Comparison of ENCODE assay signal across 10 cellular contexts in the genomic region with DNA sequence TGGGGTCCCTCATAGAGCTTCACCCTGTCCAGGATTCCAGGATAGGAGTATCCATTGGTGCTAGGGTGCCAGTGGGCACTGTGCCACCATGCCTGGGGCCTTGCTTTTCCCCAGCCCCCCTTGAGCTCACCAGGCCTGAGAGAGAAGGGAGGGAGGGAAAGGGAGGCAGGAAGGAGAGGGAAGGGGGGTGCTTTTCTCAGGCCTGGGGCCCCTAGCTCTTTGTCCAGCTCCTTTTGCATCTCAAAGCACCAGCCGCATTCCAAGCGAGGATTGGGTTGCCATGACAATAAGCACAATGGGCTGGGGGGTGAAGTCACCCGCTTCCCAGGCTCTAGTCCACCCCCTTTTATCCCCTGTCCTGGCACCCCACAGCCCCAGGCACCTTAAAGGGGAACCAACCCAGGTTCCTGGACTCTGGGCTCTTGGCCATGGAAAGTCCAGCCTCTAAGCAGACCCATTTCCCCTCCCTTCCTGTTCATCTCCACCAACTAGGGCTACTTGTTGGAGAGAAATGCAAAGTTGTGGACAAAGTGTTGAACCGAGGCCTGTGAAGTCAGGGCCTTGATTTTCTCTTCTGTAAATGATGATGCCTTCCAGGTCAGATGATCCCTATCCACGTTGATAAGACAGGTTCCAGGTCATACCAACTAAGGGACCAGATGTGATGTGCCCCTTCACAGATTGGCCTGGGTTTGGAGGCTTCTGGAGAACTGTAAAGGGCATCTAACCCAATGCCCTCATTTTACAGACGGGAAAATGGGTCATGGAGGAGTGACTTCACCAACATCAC. TPM values are rescaled to one million over a fixed set of nuclear protein-coding genes. Genes with fewer than 3 reads are reported as not detected.
DNase-seq lines count a peak whose midpoint lies in the region; FAIRE-seq and TF ChIP-seq lines count a peak whose summit lies in the region.
"Had no signal": no experiment of that assay in that cellular context is flagged by ENCODE, and none has a peak within 500 bp of the region (broad histone marks: within the 10 kb centered on the region; RNA-seq: fewer than 3 reads in every experiment).

No MANE protein-coding gene starts in this region.

- H4K8ac ChIP-seq in H9 (replicated peaks; ENCODE audit: insufficient read length, low read depth, low read length): no peak overlapping the region

- peak overlapping the region; percentile 51 for H3K4ac ChIP-seq in H9 (ENCODE audit: low read depth, low read length)

- H3K36me3 ChIP-seq in ACC112 (ENCODE audit: insufficient read depth, low read length) (peaks cover 16% of the 10 kb centered on the region; the same call in 1 of the 2 replicates), muscle layer of duodenum (ENCODE audit: control insufficient read depth in 1 of 2, insufficient read depth in 2 of 2, low read length in 2 of 2) (peaks cover 14 to 44% of the 10 kb centered on the region in 2 donors), prostate gland (no peaks in the 10 kb centered on the region)
- H3K36me3 ChIP-seq: ovary had no signal

- H3K4me1 ChIP-seq in ACC112 (ENCODE audit: control insufficient read depth, insufficient read depth, low read length, unreplicated experiment) (peaks cover 26% of the 10 kb centered on the region), H9 (ENCODE audit: insufficient read depth, low read length) (peaks cover 10% of the 10 kb centered on the region), muscle layer of duodenum (ENCODE audit: control insufficient read depth in 1 of 2, insufficient read depth in 2 of 2, low read length in 2 of 2) (peaks cover 3 to 17% of the 10 kb centered on the region in 2 donors), prostate gland (replicated peaks) (peaks cover 19% of the 10 kb centered on the region)

- H2BK20ac ChIP-seq in H9 (ENCODE audit: low read depth, low read length, poor library complexity, severe bottlenecking): no peak overlapping the region

- no peak overlapping the region for H2BK15ac ChIP-seq in H9 (ENCODE audit: low read depth, low read length)

- peak overlapping the region; percentile 80; the same call in 1 of the 2 replicates for H3K14ac ChIP-seq in H9 (ENCODE audit: insufficient read depth, low read length)

- no peaks in the 10 kb centered on the region for H3K79me1 ChIP-seq in H9 (ENCODE audit: insufficient read depth, low read depth, low read length, poor library complexity, severe bottlenecking)

- no peak for TF ChIP-seq CTCF in H9 (conservative IDR thresholded peaks at IDR 0.05)
- no peak for TF ChIP-seq CTCF in prostate gland (IDR thresholded peaks at IDR 0.05)

- H3K27me3 ChIP-seq in ACC112 (ENCODE audit: insufficient read depth, low read length): no peaks in the 10 kb centered on the region
- no peaks in the 10 kb centered on the region for H3K27me3 ChIP-seq in H9 (ENCODE audit: insufficient read depth, low read length)
- no peaks in the 10 kb centered on the region for H3K27me3 ChIP-seq in muscle layer of duodenum (ENCODE audit: low read depth, low read length)
- no peaks in the 10 kb centered on the region for H3K27me3 ChIP-seq in prostate gland (replicated peaks; ENCODE audit: insufficient read depth)
- H3K27me3 ChIP-seq: ovary had no signal

- H3K23ac ChIP-seq in H9 (ENCODE audit: insufficient read length, low read depth, low read length): no peak overlapping the region

- intact Hi-C loops in prostate gland (cut with DNase I): no loop called here

- peak overlapping the region; percentile 95 for H3K4me2 ChIP-seq in H9 (ENCODE audit: insufficient read depth, insufficient read length, low read length)

- WGBS in H9 (ENCODE audit: extremely low coverage, insufficient read length, low lambda C conversion rate): no CpG with 5 or more reads among the region's 6 CpGs
- 76% methylated on average over 6 of the region's 6 CpGs for WGBS in prostate gland

- peaks cover 28% of the 10 kb centered on the region for H3K23me2 ChIP-seq in H9 (ENCODE audit: insufficient read length, low read depth, low read length, poor library complexity, severe bottlenecking)

- H3K36me3 Mint-ChIP-seq in H9 (ENCODE audit: insufficient read depth in 1 of 3, low read depth in 3 of 3): peaks cover 55 to 60% (median 56%) of the 10 kb centered on the region in 3 experiments

- peaks cover 3% of the 10 kb centered on the region for H4K20me1 ChIP-seq in H9 (ENCODE audit: control insufficient read depth, insufficient read depth, insufficient read length)

- H3K27me3 Mint-ChIP-seq in H9 (ENCODE audit: low read depth): peaks cover 3% of the 10 kb centered on the region

- peak overlapping the region; percentile 86 for H3K4me3 ChIP-seq in ACC112 (ENCODE audit: low read depth, low read length)
- no peak overlapping the region for H3K4me3 ChIP-seq in muscle layer of duodenum (ENCODE audit: low read depth in 1 of 2, low read length in 2 of 2)
- no peak overlapping the region for H3K4me3 ChIP-seq in prostate gland

- H2AK5ac ChIP-seq in H9 (ENCODE audit: insufficient read length, low read length): peak overlapping the region; percentile 1

- H3K9me3 Mint-ChIP-seq in H9: peaks cover 3 to 4% of the 10 kb centered on the region in 2 experiments; a peak in 4 of 5 replicates

- TF ChIP-seq POLR2A in prostate gland (IDR thresholded peaks at IDR 0.05): no peak

- H3K9me3 ChIP-seq in H9 (ENCODE audit: control insufficient read depth, low read depth, low read length): no peaks in the 10 kb centered on the region
- no peaks in the 10 kb centered on the region for H3K9me3 ChIP-seq in muscle layer of duodenum (ENCODE audit: control insufficient read depth in 1 of 2, low read length in 2 of 2)
- no peaks in the 10 kb centered on the region for H3K9me3 ChIP-seq in prostate gland
- H3K9me3 ChIP-seq: ovary had no signal

- FAIRE-seq in frontal cortex (lab: Jason Lieb, UNC): no peak
- FAIRE-seq: colon had no signal

- H3K27ac ChIP-seq in ACC112 (ENCODE audit: low read depth, low read length) (peak overlapping the region; percentile 96), H9 (ENCODE audit: insufficient read length, low read depth, low read length) (peak overlapping the region; percentile 80), cingulate gyrus (ENCODE audit: low read depth, low read length) (peak overlapping the region; percentile 67), muscle layer of duodenum (ENCODE audit: low read length) (peak overlapping the region; percentile 24), prostate gland (no peak overlapping the region)

- peak overlapping the region; percentile 11 for H3K56ac ChIP-seq in H9 (ENCODE audit: insufficient read length, low read depth, low read length)

- H3K18ac ChIP-seq in H9 (ENCODE audit: insufficient read length, low read depth, low read length): peak overlapping the region; percentile 78

- peak overlapping the region; percentile 52 for H4K91ac ChIP-seq in H9 (ENCODE audit: insufficient read length, low read depth, low read length)

- H3K4me3 Mint-ChIP-seq in H9: peak overlapping the region; percentile 95 to 99

- H3K9ac ChIP-seq in H9 (ENCODE audit: extremely low read depth, insufficient read length, low read length): peak overlapping the region; percentile 93

- DNase-seq in H9 (peak; percentile 95), HCEC 1CT (no peak), prostate gland (ENCODE audit: low spot score) (no peak), frontal cortex (ENCODE audit: low spot score in 2 of 2) (no peak), NCI-H510A treated with DMSO at 0.1 percent for 48 hours (lab: John Stamatoyannopoulos, UW) (no peak)

- peaks cover 32 to 47% of the 10 kb centered on the region in 2 experiments for H3K4me1 Mint-ChIP-seq in H9

- H3T11ph ChIP-seq in H9 (ENCODE audit: low read length): no peak overlapping the region

- no peak overlapping the region for H2AFZ ChIP-seq in ACC112 (ENCODE audit: low read length, unreplicated experiment)
- H2AFZ ChIP-seq in H9 (ENCODE audit: low read length): no peak overlapping the region

- H4K5ac ChIP-seq in H9 (ENCODE audit: insufficient read length, low read depth, low read length): peak overlapping the region; percentile 53

- peak overlapping the region; percentile 10 for H2BK5ac ChIP-seq in H9 (ENCODE audit: insufficient read length, low read length)

- peak overlapping the region; percentile 98 to 99 (median 99) for H3K27ac Mint-ChIP-seq in H9

- peaks cover 19% of the 10 kb centered on the region for H3K79me2 ChIP-seq in ACC112 (ENCODE audit: control insufficient read depth, insufficient read depth, low read length, unreplicated experiment)
- H3K79me2 ChIP-seq in H9 (ENCODE audit: insufficient read depth, low read length): peaks cover 13% of the 10 kb centered on the region; the same call in 1 of the 2 replicates

- peak overlapping the region; percentile 38 for H2BK120ac ChIP-seq in H9 (ENCODE audit: low read depth, low read length, poor library complexity, severe bottlenecking)

- peak overlapping the region; percentile 31 for H2BK12ac ChIP-seq in H9 (ENCODE audit: insufficient read length, low read depth, low read length)

RNA-seq across cellular contexts. Expression of a gene that starts 11.4 kb away (rescaled TPM):
- total RNA-seq in H9 (2021) (5.0 and 5.9 TPM in 2 replicates), prostate gland (10 to 100 TPM; 13.1 to 38.5 TPM), frontal cortex (7.7 TPM)

RNA-seq across cellular contexts. Expression of a gene that starts 12.2 kb away (rescaled TPM):
- 43.6 and 45.0 TPM in 2 replicates for total RNA-seq in H9 (2021)
- total RNA-seq in prostate gland: 10 to 100 TPM; 49.6 to 57.1 TPM
- total RNA-seq in frontal cortex: 13.9 TPM

RNA-seq across cellular contexts. Expression of a gene that starts 22.6 kb away (rescaled TPM):
- total RNA-seq in H9 (2021): 16.5 and 18.4 TPM in 2 replicates
- total RNA-seq in prostate gland: 1 to 10 TPM in 1 of 2 donors, under 1 TPM in 1; 0.14 to 1.6 TPM
- total RNA-seq in frontal cortex: 21.2 TPM

RNA-seq across cellular contexts. Expression of a gene that starts 23.2 kb away (rescaled TPM):
- total RNA-seq in H9 (2021) (149 and 152 TPM in 2 replicates), prostate gland (100 to 1,000 TPM; 111 to 236 TPM), frontal cortex (74.6 TPM)

RNA-seq across cellular contexts. Expression of a gene that starts 56.0 kb away (rescaled TPM):
- total RNA-seq in H9 (2021) (47.4 and 48.5 TPM in 2 replicates), prostate gland (10 to 100 TPM; 93.6 to 97.0 TPM), frontal cortex (15.1 TPM)

Comparison
In these comparisons a context has a peak if more than half of its experiments do, and no peak if none do; other contexts are left out.
1. H3K27ac ChIP-seq: peak in ACC112 (single experiment), H9 (single experiment), cingulate gyrus (single experiment) and muscle layer of duodenum (single experiment); none in prostate gland (0 of 2).